8 cellular contexts compared by ENCODE assay signal in the genomic region with DNA sequence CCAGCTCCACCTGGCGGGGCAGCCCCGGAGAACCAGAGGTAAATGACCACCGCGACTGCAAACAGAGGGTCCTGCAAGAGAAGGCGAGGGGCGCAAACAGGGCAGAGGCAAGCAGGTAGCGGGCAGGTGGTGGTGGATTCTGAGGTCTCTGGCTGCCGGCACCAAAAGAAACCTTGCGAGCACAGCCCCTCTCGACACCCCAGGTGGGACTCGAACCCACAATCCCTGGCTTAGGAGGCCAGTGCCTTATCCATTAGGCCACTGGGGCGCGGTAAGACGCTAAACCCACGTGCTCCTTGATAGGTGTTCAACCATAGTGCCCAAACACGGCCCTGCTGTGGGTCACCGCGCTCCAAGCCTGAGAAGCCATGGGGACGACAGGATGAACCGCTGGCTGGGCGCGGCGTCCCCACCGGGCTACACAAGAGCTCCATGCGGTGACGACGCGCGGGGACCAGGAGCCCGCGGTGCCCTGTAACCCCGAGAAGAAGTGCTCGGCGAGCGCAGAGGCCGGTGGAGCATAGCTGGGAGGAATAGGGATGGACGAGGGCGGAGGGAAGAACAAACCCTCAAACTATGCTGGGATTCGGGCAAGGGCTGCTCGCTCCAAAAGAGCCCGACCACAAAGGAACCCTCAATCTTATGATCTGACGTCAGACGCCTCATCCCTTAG. TPM values are rescaled to one million over a fixed set of nuclear protein-coding genes. Genes with fewer than 3 reads are reported as not detected.
DNase-seq lines count a peak whose midpoint lies in the region; ATAC-seq, FAIRE-seq and TF ChIP-seq lines count a peak whose summit lies in the region.

No MANE protein-coding gene starts in this region.

- H3K4me3 ChIP-seq in bronchial epithelial cell (ENCODE audit: low read depth, low read length) (peak overlapping the region; percentile 60), small intestine (ENCODE audit: low read depth in 1 of 2, low read length in 2 of 2) (peak overlapping the region; percentile 33 to 35)

- DNase-seq in NCI-H2196 treated with DMSO at 0.1 percent for 48 hours (lab: John Stamatoyannopoulos, UW; ENCODE audit: unreplicated experiment) (peak; percentile 64), activated B cell treated with CpG ODN at 0.5 μM for 24 hours (peak; percentile 76), bronchial epithelial cell (ENCODE audit: low read depth) (peak; percentile 80), inferior parietal cortex (ENCODE audit: extremely low spot score) (peak; percentile 91), small intestine (peak; percentile 83), HuH-7.5 (ENCODE audit: low spot score) (no peak)

- peaks cover 14% of the 10 kb centered on the region for H3K36me3 Mint-ChIP-seq in activated B cell treated with CpG ODN at 0.5 μM for 24 hours (ENCODE audit: low read depth)

- peak; percentile 56 for ATAC-seq in GM18502 (IDR thresholded peaks at IDR 0.05; ENCODE audit: poor library complexity, unreplicated experiment)
- peak; percentile 45 for ATAC-seq in HG03097 (IDR thresholded peaks at IDR 0.05; ENCODE audit: low FRiP score, unreplicated experiment)
- peak; percentile 72 for ATAC-seq in activated B cell treated with CpG ODN at 0.5 μM for 24 hours (ENCODE audit: low read depth)

- H3K9me3 ChIP-seq in small intestine (ENCODE audit: control insufficient read depth, low read depth) = no peaks in the 10 kb centered on the region

- H3K4me1 ChIP-seq in small intestine (ENCODE audit: control insufficient read depth in 2 of 2, insufficient read depth in 1 of 2, low read depth in 1 of 2, low read length in 1 of 2) = no peaks in the 10 kb centered on the region

- FAIRE-seq in bronchial epithelial cell (lab: Jason Lieb, UNC) (no peak), small intestine (lab: Jason Lieb, UNC) (no peak)

- H3K4me3 Mint-ChIP-seq in activated B cell treated with CpG ODN at 0.5 μM for 24 hours = peak overlapping the region; percentile 91

- peak overlapping the region; percentile 89 for H3K27ac Mint-ChIP-seq in activated B cell treated with CpG ODN at 0.5 μM for 24 hours

- H3K4me1 Mint-ChIP-seq in activated B cell treated with CpG ODN at 0.5 μM for 24 hours = peaks cover 34% of the 10 kb centered on the region

- peaks cover 1% of the 10 kb centered on the region for H3K27me3 Mint-ChIP-seq in activated B cell treated with CpG ODN at 0.5 μM for 24 hours

- H3K36me3 ChIP-seq in bronchial epithelial cell (ENCODE audit: control insufficient read depth, insufficient read depth, low read length) (peaks cover 3% of the 10 kb centered on the region), small intestine (ENCODE audit: control insufficient read depth in 2 of 2, insufficient read depth in 2 of 2, low read length in 2 of 2) (peaks cover 2 to 10% of the 10 kb centered on the region in 2 donors)

- TF ChIP-seq CTCF in activated B cell treated with CpG ODN at 0.5 μM for 24 hours (IDR thresholded peaks at IDR 0.05) = no peak
- peak; percentile 10 for TF ChIP-seq CTCF in bronchial epithelial cell (IDR thresholded peaks at IDR 0.05; ENCODE audit: insufficient read depth, low read length, severe bottlenecking)

- CTCF ChIA-PET in activated B cell treated with CpG ODN at 0.5 μM for 24 hours (lab: Charles Lee) = interaction anchor here (0.9 to 1.2 kb wide), 2 partner anchors 23 to 80 kb away, joined by 3 to 6 read pairs; no protein-coding TSS in a partner anchor

- H3K27ac ChIP-seq in small intestine (ENCODE audit: low read depth in 1 of 2, low read length in 1 of 2) = peak overlapping the region; percentile 4 to 92

- POLR2A ChIA-PET in activated B cell treated with CpG ODN at 0.5 μM for 24 hours (lab: Charles Lee) = interaction anchor here (0.8 to 3.4 kb wide), 11 partner anchors 10 to 743 kb away, joined by 3 to 31 read pairs (median 4); a partner anchor contains a TSS

- no peaks in the 10 kb centered on the region for H3K27me3 ChIP-seq in bronchial epithelial cell (ENCODE audit: control insufficient read depth, insufficient read depth, low read length)
- H3K27me3 ChIP-seq in small intestine (ENCODE audit: control insufficient read depth in 2 of 2, insufficient read depth in 2 of 2, low read length in 2 of 2) = no peaks in the 10 kb centered on the region

- 1% methylated on average over 40 to 43 of the region's 43 CpGs for WGBS in small intestine, 3 donors

- intact Hi-C loops in activated B cell treated with CpG ODN at 0.5 μM for 24 hours (cut with micrococcal nuclease) = loop anchor here (1.0 to 5.0 kb wide), 5 partner anchors 13 to 148 kb away; a partner anchor contains a TSS

- H3K9me3 Mint-ChIP-seq in activated B cell treated with CpG ODN at 0.5 μM for 24 hours = peaks cover 3% of the 10 kb centered on the region

RNA-seq across cellular contexts. Expression of a gene that starts 12.4 kb away (rescaled TPM):
- total RNA-seq in activated B cell treated with CpG ODN at 0.5 μM for 24 hours (158 and 181 TPM in 2 replicates), bronchial epithelial cell (239 and 277 TPM in 2 replicates)
- polyA plus RNA-seq in small intestine = 100 to 1,000 TPM; 494 to 919 (median 724) TPM

RNA-seq across cellular contexts. Expression of a gene that starts 12.7 kb away (rescaled TPM):
- total RNA-seq in activated B cell treated with CpG ODN at 0.5 μM for 24 hours (19.5 and 20.2 TPM in 2 replicates), bronchial epithelial cell (5.0 and 7.8 TPM in 2 replicates)
- polyA plus RNA-seq in small intestine = 10 to 100 TPM; 12.3 to 18.0 (median 13.8) TPM

RNA-seq across cellular contexts. Expression of a gene that starts 21.9 kb away (rescaled TPM):
- total RNA-seq in activated B cell treated with CpG ODN at 0.5 μM for 24 hours = 28.4 and 31.8 TPM in 2 replicates
- total RNA-seq in bronchial epithelial cell = 23.8 and 41.6 TPM in 2 replicates
- 10 to 100 TPM; 42.7 to 73.0 (median 48.8) TPM for polyA plus RNA-seq in small intestine

RNA-seq across cellular contexts. Expression of a gene that starts 46.9 kb away (rescaled TPM):
- total RNA-seq in activated B cell treated with CpG ODN at 0.5 μM for 24 hours (not detected in 2 replicates), bronchial epithelial cell (4.7 and 6.1 TPM in 2 replicates)
- 10 to 100 TPM; 25.4 to 39.6 (median 28.9) TPM for polyA plus RNA-seq in small intestine

RNA-seq across cellular contexts. Expression of a gene that starts 53.4 kb away (rescaled TPM):
- total RNA-seq in activated B cell treated with CpG ODN at 0.5 μM for 24 hours = 4.9 and 5.7 TPM in 2 replicates
- 15.0 and 18.1 TPM in 2 replicates for total RNA-seq in bronchial epithelial cell
- polyA plus RNA-seq in small intestine = 10 to 100 TPM; 23.5 to 35.4 (median 32.2) TPM
